In genomic region chr17:59607817-59608403, GRCh38 we compare ENCODE assay signal across 11 cellular contexts. TPM values are rescaled to one million over a fixed set of nuclear protein-coding genes. Genes with fewer than 3 reads are reported as not detected.
DNase-seq lines count a peak whose midpoint lies in the region; FAIRE-seq and TF ChIP-seq lines count a peak whose summit lies in the region.
"Had no signal": no experiment of that assay in that cellular context is flagged by ENCODE, and none has a peak within 500 bp of the region (broad histone marks: within the 10 kb centered on the region; RNA-seq: fewer than 3 reads in every experiment).

No MANE protein-coding gene starts in this region.

- peaks cover 1% of the 10 kb centered on the region for H3K36me3 Mint-ChIP-seq in endothelial cell (ENCODE audit: low read depth, unreplicated experiment)

- H3K79me2 ChIP-seq in SU-DHL-6 (ENCODE audit: insufficient read depth, low read length), result no peaks in the 10 kb centered on the region

- H2AFZ ChIP-seq in SU-DHL-6 (ENCODE audit: low read depth, low read length, severe bottlenecking), result no peak overlapping the region

- intact Hi-C loops in spleen (cut with DNase I; ENCODE audit: low total_unique reads), result no loop called here

- no peaks in the 10 kb centered on the region for H3K9me2 ChIP-seq in SU-DHL-6 (replicated peaks; ENCODE audit: insufficient read depth, low read length)

- H4K20me1 ChIP-seq in SU-DHL-6 (ENCODE audit: low read depth, low read length), result no peaks in the 10 kb centered on the region

- no peak for TF ChIP-seq POLR2A in spleen (IDR thresholded peaks at IDR 0.05)

- H3K27ac ChIP-seq in SU-DHL-6 (ENCODE audit: low read depth, low read length) (no peak overlapping the region), small intestine (ENCODE audit: low read depth in 1 of 2, low read length in 1 of 2) (no peak overlapping the region), spleen (no peak overlapping the region)

- no peaks in the 10 kb centered on the region for H3K27me3 Mint-ChIP-seq in endothelial cell (ENCODE audit: unreplicated experiment)
- H3K27me3 Mint-ChIP-seq: stimulated activated naive CD8-positive, alpha-beta T cell treated with anti-CD3 and anti-CD28 coated beads, Interleukin-15, amount 100 ng/mL, for 72 hours had no signal

- H3K9ac ChIP-seq in SU-DHL-6 (ENCODE audit: low read length), result no peak overlapping the region

- WGBS in small intestine, 3 donors, result 90 to 94% (median 93%) methylated on average over 5 of the region's 5 CpGs
- 93 to 95% (median 93%) methylated on average over 5 of the region's 5 CpGs for WGBS in spleen, 5 donors

- TF ChIP-seq CTCF in SU-DHL-6 (IDR thresholded peaks at IDR 0.05; ENCODE audit: insufficient read depth, low read length, poor library complexity, severe bottlenecking) (peak; percentile 26), endothelial cell (IDR thresholded peaks at IDR 0.05; ENCODE audit: unreplicated experiment) (peak; percentile 65), spleen (IDR thresholded peaks at IDR 0.05 in 8 of 11, conservative IDR thresholded peaks at IDR 0.05 in 3 of 11) (peak in 5 of 11 experiments; percentile 5 to 23 (median 14))

- H3K27me3 ChIP-seq in SU-DHL-6 (ENCODE audit: low read length), result no peaks in the 10 kb centered on the region
- H3K27me3 ChIP-seq in small intestine (ENCODE audit: control insufficient read depth in 2 of 2, insufficient read depth in 2 of 2, low read length in 2 of 2), result no peaks in the 10 kb centered on the region
- no peaks in the 10 kb centered on the region for H3K27me3 ChIP-seq in spleen (replicated peaks in 1 of 7)

- H3F3A ChIP-seq in SU-DHL-6 (ENCODE audit: insufficient read depth), result 0 out of 2 replicates have a peak, but pooled peaks cover 5% of the 10 kb centered on the region

- H3K4me3 ChIP-seq in SU-DHL-6 (ENCODE audit: insufficient read depth, low read length, poor library complexity, severe bottlenecking), result no peak overlapping the region
- no peak overlapping the region for H3K4me3 ChIP-seq in small intestine (ENCODE audit: low read depth in 1 of 2, low read length in 2 of 2)
- no peak overlapping the region for H3K4me3 ChIP-seq in spleen

- DNase-seq in activated gamma-delta T cell treated with Interleukin-2 at 50 U/mL for 16 hours, result peak; percentile 11
- no peak for DNase-seq in activated gamma-delta T cell (lab: John Stamatoyannopoulos, UW)
- peak; percentile 18 for DNase-seq in endothelial cell (ENCODE audit: low spot score)
- DNase-seq in stimulated activated CD8-positive, alpha-beta memory T cell treated with anti-CD3 and anti-CD28 coated beads, Interleukin-4, amount 100 ng/mL, for 48 hours, result peak; percentile 71
- no peak for DNase-seq in A172 (ENCODE audit: low spot score)
- DNase-seq in small intestine, result no peak
- DNase-seq in spleen, result no peak
- DNase-seq: Right ventricle myocardium superior had no signal

- H3K4me1 Mint-ChIP-seq in endothelial cell (ENCODE audit: unreplicated experiment), result peaks cover 5% of the 10 kb centered on the region
- H3K4me1 Mint-ChIP-seq: stimulated activated naive CD8-positive, alpha-beta T cell treated with anti-CD3 and anti-CD28 coated beads, Interleukin-15, amount 100 ng/mL, for 72 hours had no signal

- H3K9me3 Mint-ChIP-seq in endothelial cell (ENCODE audit: unreplicated experiment), result no peaks in the 10 kb centered on the region
- H3K9me3 Mint-ChIP-seq: activated naive CD4-positive, alpha-beta T cell treated with anti-CD3 and anti-CD28 coated beads, Interleukin-2, amount 50 U/mL, for 72 hours; stimulated activated naive CD8-positive, alpha-beta T cell treated with anti-CD3 and anti-CD28 coated beads, Interleukin-15, amount 100 ng/mL, for 72 hours had no signal

- no peak overlapping the region for H3K4me3 Mint-ChIP-seq in endothelial cell (ENCODE audit: unreplicated experiment)
- H3K4me3 Mint-ChIP-seq: stimulated activated naive CD8-positive, alpha-beta T cell treated with anti-CD3 and anti-CD28 coated beads, Interleukin-15, amount 100 ng/mL, for 72 hours had no signal

- H3K9me3 ChIP-seq in SU-DHL-6 (ENCODE audit: insufficient read depth, low read length), result no peaks in the 10 kb centered on the region
- H3K9me3 ChIP-seq in small intestine (ENCODE audit: control insufficient read depth, low read depth), result no peaks in the 10 kb centered on the region
- no peaks in the 10 kb centered on the region for H3K9me3 ChIP-seq in spleen

- FAIRE-seq in small intestine (lab: Jason Lieb, UNC), result no peak

- H3K27ac Mint-ChIP-seq in endothelial cell (ENCODE audit: unreplicated experiment), result no peak overlapping the region
- H3K27ac Mint-ChIP-seq: activated naive CD4-positive, alpha-beta T cell treated with anti-CD3 and anti-CD28 coated beads, Interleukin-2, amount 50 U/mL, for 72 hours; stimulated activated naive CD8-positive, alpha-beta T cell treated with anti-CD3 and anti-CD28 coated beads, Interleukin-15, amount 100 ng/mL, for 72 hours had no signal

- H3K4me2 ChIP-seq in SU-DHL-6 (ENCODE audit: low read depth, low read length, poor library complexity, severe bottlenecking), result no peak overlapping the region

- H3K36me3 ChIP-seq in SU-DHL-6 (ENCODE audit: low read length), result peaks cover 28% of the 10 kb centered on the region
- H3K36me3 ChIP-seq in small intestine (ENCODE audit: control insufficient read depth in 2 of 2, insufficient read depth in 2 of 2, low read length in 2 of 2), result peaks cover 2 to 3% of the 10 kb centered on the region in 2 donors
- peaks cover 0 to 88% (median 40%) of the 10 kb centered on the region in 6 donors for H3K36me3 ChIP-seq in spleen

- no peaks in the 10 kb centered on the region for H3K4me1 ChIP-seq in small intestine (ENCODE audit: control insufficient read depth in 2 of 2, insufficient read depth in 1 of 2, low read depth in 1 of 2, low read length in 1 of 2)
- H3K4me1 ChIP-seq in spleen, result no peaks in the 10 kb centered on the region

RNA-seq across cellular contexts. Expression of gene CLTC, which starts 11.8 kb away (rescaled TPM):
- total RNA-seq in endothelial cell (ENCODE audit: unreplicated experiment) (273 TPM), spleen (100 to 1,000 TPM; 189 to 289 (median 256) TPM)
- 362 and 373 TPM in 2 replicates for total RNA-seq in A172 (2014; rRNA removed; shearing (Covaris generic))
- polyA plus RNA-seq in small intestine (10 to 100 TPM; 60.4 to 91.6 (median 67.6) TPM), spleen (10 to 100 TPM; 47.8 to 73.9 (median 70.1) TPM)

RNA-seq across cellular contexts. Expression of gene DHX40, which starts 42.5 kb away (rescaled TPM):
- 26.3 TPM for total RNA-seq in endothelial cell (ENCODE audit: unreplicated experiment)
- 67.1 and 70.5 TPM in 2 replicates for total RNA-seq in A172 (2014; rRNA removed; shearing (Covaris generic))
- 10 to 100 TPM in 2 of 3 donors, 1 to 10 TPM in 1; 9.6 to 14.7 (median 10.3) TPM for polyA plus RNA-seq in small intestine
- 10 to 100 TPM; 22.0 to 33.5 (median 28.1) TPM for total RNA-seq in spleen
- polyA plus RNA-seq in spleen, result 10 to 100 TPM in 1 of 3 donors, 1 to 10 TPM in 2; 9.3 to 10.8 (median 9.4) TPM

Comparison
In these comparisons a context has a peak if more than half of its experiments do, and no peak if none do; other contexts are left out.
1. DNase-seq: peak in activated gamma-delta T cell treated with Interleukin-2 at 50 U/mL for 16 hours (single experiment), endothelial cell (single experiment) and stimulated activated CD8-positive, alpha-beta memory T cell treated with anti-CD3 and anti-CD28 coated beads, Interleukin-4, amount 100 ng/mL, for 48 hours (single experiment); none in activated gamma-delta T cell (single experiment), A172 (single experiment), small intestine (single experiment) and spleen (single experiment).